ENCODE assay signal across 24 cellular contexts in the genomic region with DNA sequence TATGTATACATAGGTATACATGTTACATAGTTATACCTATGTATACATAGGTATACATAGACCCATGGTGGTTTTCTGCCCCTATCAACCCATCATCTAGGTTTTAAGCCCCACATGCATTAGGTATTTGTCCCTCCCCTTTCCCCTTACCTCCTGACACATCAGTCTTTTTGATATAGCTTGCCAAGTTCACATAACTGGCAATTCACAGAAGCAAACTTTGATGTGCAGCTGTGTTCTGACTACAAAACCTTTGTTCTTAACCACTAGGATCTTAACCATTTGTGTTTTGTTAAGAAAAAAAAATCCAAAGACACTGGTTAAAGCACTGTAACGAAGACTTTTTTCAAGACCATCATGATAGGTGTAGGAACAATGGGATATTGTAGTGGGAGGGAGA. TPM values are rescaled to one million over a fixed set of nuclear protein-coding genes. Genes with fewer than 3 reads are reported as not detected.
DNase-seq lines count a peak whose midpoint lies in the region; ATAC-seq and TF ChIP-seq lines count a peak whose summit lies in the region.
"Had no signal": no experiment of that assay in that cellular context is flagged by ENCODE, and none has a peak within 500 bp of the region (broad histone marks: within the 10 kb centered on the region; RNA-seq: fewer than 3 reads in every experiment).

No MANE protein-coding gene starts in this region.

- H3K9me3 Mint-ChIP-seq in mesothelial cell of epicardium (no peaks in the 10 kb centered on the region), type B pancreatic cell (no peaks in the 10 kb centered on the region)
- H3K9me3 Mint-ChIP-seq: CD8-positive, alpha-beta memory T cell had no signal

- peaks cover 1% of the 10 kb centered on the region for H3K27me3 Mint-ChIP-seq in mesothelial cell of epicardium (ENCODE audit: low read depth)
- peaks cover 3% of the 10 kb centered on the region for H3K27me3 Mint-ChIP-seq in type B pancreatic cell

- H3K4me3 Mint-ChIP-seq in mesothelial cell of epicardium (no peak overlapping the region), type B pancreatic cell (no peak overlapping the region)
- H3K4me3 Mint-ChIP-seq: CD14-positive monocyte; CD4-positive, alpha-beta memory T cell; CD4-positive, CD25-positive, alpha-beta regulatory T cell; CD8-positive, alpha-beta memory T cell had no signal

- DNase-seq in DND-41, result peak; percentile 26
- peak; percentile 91 for DNase-seq in Jurkat, Clone E6-1 (ENCODE audit: low read depth, low spot score)
- DNase-seq in mesothelial cell of epicardium (ENCODE audit: low spot score in 2 of 2, unreplicated experiment in 2 of 2), result no peak
- DNase-seq in type B pancreatic cell (ENCODE audit: extremely low spot score, unreplicated experiment), result no peak
- DNase-seq in activated CD8-positive, alpha-beta memory T cell treated with anti-CD3 and anti-CD28 coated beads for 24 hours, result no peak
- DNase-seq in mucosa of descending colon, result no peak
- no peak for DNase-seq in upper lobe of right lung
- DNase-seq: 8988T; ACHN; BE2C; C1 segment of cervical spinal cord; CD4-positive, alpha-beta memory T cell; CD4-positive, CD25-positive, alpha-beta regulatory T cell; CD8-positive, alpha-beta memory T cell; COR-L47; DMS 273 treated with DMSO at 0.1 percent for 48 hours; DMS153; DMS53; DMS79; GF-D8 had no signal

- H4K20me1 ChIP-seq in DND-41 (ENCODE audit: insufficient read depth, low read length), result no peaks in the 10 kb centered on the region
- H4K20me1 ChIP-seq: BLaER1 had no signal

- no peaks in the 10 kb centered on the region for H3K36me3 ChIP-seq in DND-41 (ENCODE audit: insufficient read depth, low read length)
- H3K36me3 ChIP-seq in mucosa of descending colon (ENCODE audit: low read depth), result no peaks in the 10 kb centered on the region
- no peaks in the 10 kb centered on the region for H3K36me3 ChIP-seq in upper lobe of right lung
- H3K36me3 ChIP-seq: BE2C, BLaER1 had no signal

- H3K4me1 ChIP-seq in DND-41 (ENCODE audit: insufficient read depth, low read length) (no peaks in the 10 kb centered on the region), mucosa of descending colon (ENCODE audit: low read depth) (no peaks in the 10 kb centered on the region), upper lobe of right lung (no peaks in the 10 kb centered on the region)
- H3K4me1 ChIP-seq: BE2C, BLaER1 had no signal

- H3K36me3 Mint-ChIP-seq in mesothelial cell of epicardium (no peaks in the 10 kb centered on the region), type B pancreatic cell (no peaks in the 10 kb centered on the region)
- H3K36me3 Mint-ChIP-seq: CD14-positive monocyte; CD4-positive, alpha-beta memory T cell; CD4-positive, CD25-positive, alpha-beta regulatory T cell; CD8-positive, alpha-beta memory T cell had no signal

- H3K4me1 Mint-ChIP-seq in mesothelial cell of epicardium, result peaks cover 8% of the 10 kb centered on the region
- no peaks in the 10 kb centered on the region for H3K4me1 Mint-ChIP-seq in type B pancreatic cell (ENCODE audit: unreplicated experiment)
- H3K4me1 Mint-ChIP-seq: CD14-positive monocyte; CD4-positive, alpha-beta memory T cell; CD4-positive, CD25-positive, alpha-beta regulatory T cell; CD8-positive, alpha-beta memory T cell had no signal

- H3K4me3 ChIP-seq in DND-41 (ENCODE audit: low read depth in 1 of 2, low read length in 2 of 2) (no peak overlapping the region), mucosa of descending colon (no peak overlapping the region), upper lobe of right lung (no peak overlapping the region)
- H3K4me3 ChIP-seq in Jurkat, Clone E6-1 (ENCODE audit: low read length), result no peak overlapping the region
- H3K4me3 ChIP-seq: BLaER1 had no signal

- H3K79me2 ChIP-seq in DND-41 (ENCODE audit: insufficient read depth, low read length), result no peaks in the 10 kb centered on the region

- peak overlapping the region; percentile 18 for H3K27ac Mint-ChIP-seq in mesothelial cell of epicardium
- H3K27ac Mint-ChIP-seq in type B pancreatic cell, result peak overlapping the region; percentile 41
- H3K27ac Mint-ChIP-seq: CD14-positive monocyte; CD4-positive, alpha-beta memory T cell; CD4-positive, CD25-positive, alpha-beta regulatory T cell; CD8-positive, alpha-beta memory T cell had no signal

- no peak overlapping the region for H3K9ac ChIP-seq in DND-41 (ENCODE audit: low read depth, low read length)
- H3K9ac ChIP-seq: BLaER1 had no signal

- H2AFZ ChIP-seq in DND-41 (ENCODE audit: low read depth, low read length), result no peak overlapping the region

- no peak overlapping the region for H3K4me2 ChIP-seq in DND-41 (ENCODE audit: insufficient read depth, low read length)
- H3K4me2 ChIP-seq: BLaER1 had no signal

- ATAC-seq in DND-41 (ENCODE audit: insufficient read depth, low read depth), result peak; percentile 77
- no peak for ATAC-seq in mucosa of descending colon
- ATAC-seq in upper lobe of right lung, result no peak

- H3K9me3 ChIP-seq in DND-41 (ENCODE audit: insufficient read depth, low read length, severe bottlenecking), result no peaks in the 10 kb centered on the region
- no peaks in the 10 kb centered on the region for H3K9me3 ChIP-seq in mucosa of descending colon
- no peaks in the 10 kb centered on the region for H3K9me3 ChIP-seq in upper lobe of right lung
- H3K9me3 ChIP-seq: BE2C, BLaER1 had no signal

- H3K27ac ChIP-seq in DND-41 (ENCODE audit: low read length) (no peak overlapping the region), upper lobe of right lung (no peak overlapping the region)
- H3K27ac ChIP-seq: BLaER1 had no signal

- TF ChIP-seq CTCF in DND-41 (IDR thresholded peaks at IDR 0.05; ENCODE audit: borderline replicate concordance, extremely low read depth, low read length, poor library complexity, severe bottlenecking) (no peak), mesothelial cell of epicardium (IDR thresholded peaks at IDR 0.05; ENCODE audit: unreplicated experiment) (no peak), type B pancreatic cell (conservative IDR thresholded peaks at IDR 0.05) (no peak), mucosa of descending colon (IDR thresholded peaks at IDR 0.05) (no peak), upper lobe of right lung (IDR thresholded peaks at IDR 0.05) (no peak)

- H3K27me3 ChIP-seq in DND-41 (ENCODE audit: insufficient read depth, low read length, poor library complexity) (no peaks in the 10 kb centered on the region), upper lobe of right lung (no peaks in the 10 kb centered on the region)
- H3K27me3 ChIP-seq: BE2C, BLaER1 had no signal

- intact Hi-C loops in mucosa of descending colon (cut with DNase I, micrococcal nuclease), result no loop called here
- intact Hi-C loops in upper lobe of right lung (cut with DNase I), result no loop called here

RNA-seq across cellular contexts. Expression of a gene that starts 42.9 kb away (rescaled TPM):
- not detected for polyA plus RNA-seq in Jurkat, Clone E6-1 (2012; ENCODE audit: insufficient read depth, insufficient read length)
- total RNA-seq in mesothelial cell of epicardium (not detected in 3 replicates), type B pancreatic cell (ENCODE audit: low replicate concordance) (1.1 and 5.1 TPM in 2 replicates), mucosa of descending colon (100 to 1,000 TPM in 1 of 3 donors, 10 to 100 TPM in 2; 25.8 to 105 (median 27.9) TPM), upper lobe of right lung (1.3 TPM)
- total RNA-seq: A673; CD4-positive, alpha-beta memory T cell; CD4-positive, CD25-positive, alpha-beta regulatory T cell; CD8-positive, alpha-beta memory T cell had no signal
- polyA plus RNA-seq: AG04450; CD14-positive monocyte; CD4-positive, alpha-beta memory T cell; CD4-positive, CD25-positive, alpha-beta regulatory T cell; CD8-positive, alpha-beta memory T cell had no signal

RNA-seq across cellular contexts. Expression of a gene that starts 55.8 kb away (rescaled TPM):
- polyA plus RNA-seq in Jurkat, Clone E6-1 (2012; ENCODE audit: insufficient read depth, insufficient read length), result 206 TPM
- total RNA-seq in mesothelial cell of epicardium (57.8 to 65.6 TPM (median 64.4 TPM) in 3 replicates), type B pancreatic cell (ENCODE audit: low replicate concordance) (97.5 and 110 TPM in 2 replicates), mucosa of descending colon (100 to 1,000 TPM; 140 to 162 (median 149) TPM), upper lobe of right lung (154 TPM)

Comparison
In these comparisons a context has a peak if more than half of its experiments do, and no peak if none do; other contexts are left out.
1. DNase-seq: peak in DND-41 (single experiment) and Jurkat, Clone E6-1 (single experiment); none in mesothelial cell of epicardium (0 of 2), type B pancreatic cell (single experiment), activated CD8-positive, alpha-beta memory T cell treated with anti-CD3 and anti-CD28 coated beads for 24 hours (single experiment), mucosa of descending colon (0 of 3) and upper lobe of right lung (single experiment).